In the genomic region with DNA sequence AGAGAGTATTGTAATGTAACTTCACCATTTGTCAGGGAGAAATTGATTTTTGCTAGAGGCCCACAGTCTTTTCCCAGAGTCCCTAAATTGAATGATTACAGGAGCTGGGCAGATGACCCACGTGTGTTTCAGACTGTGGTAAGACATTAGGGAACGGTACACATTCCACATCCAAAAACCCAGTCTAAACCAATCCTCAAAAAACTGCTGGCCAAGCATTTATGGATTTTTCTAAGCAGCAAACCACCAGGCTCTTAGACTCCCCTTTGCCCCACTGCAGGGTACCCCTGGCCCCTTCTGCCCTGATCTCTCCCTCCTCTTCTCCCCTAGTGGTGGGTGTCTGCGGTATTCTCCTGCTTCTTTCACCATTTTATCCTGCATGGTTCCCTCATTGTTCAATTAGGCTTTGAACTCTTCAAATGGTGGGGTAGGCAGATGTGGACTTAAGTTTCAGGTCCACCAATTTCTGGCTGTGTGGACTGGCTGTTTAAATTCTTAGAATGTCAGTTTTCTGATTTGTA, we compare ENCODE assay signal across 23 cellular contexts.
"Had no signal": no experiment of that assay in that cellular context is flagged by ENCODE, and none has a peak within 500 bp of the region (broad histone marks: within the 10 kb centered on the region; RNA-seq: fewer than 3 reads in every experiment).

No MANE protein-coding gene starts in this region.

- H3K36me3 Mint-ChIP-seq: activated naive CD4-positive, alpha-beta T cell treated with anti-CD3 and anti-CD28 coated beads, Interleukin-2, amount 10 ng/mL, durations not matched to agents 7 days and 5 days; activated naive CD8-positive, alpha-beta T cell treated with anti-CD3 and anti-CD28 coated beads for 36 hours had no signal

- H3K4me3 Mint-ChIP-seq: activated CD8-positive, alpha-beta T cell treated with anti-CD3 and anti-CD28 coated beads for 36 hours; activated naive CD4-positive, alpha-beta T cell treated with anti-CD3 and anti-CD28 coated beads, Interleukin-2, amount 10 ng/mL, durations not matched to agents 7 days and 5 days; activated naive CD8-positive, alpha-beta T cell treated with anti-CD3 and anti-CD28 coated beads for 36 hours; activated T-cell treated with anti-CD3 and anti-CD28 coated beads, Interleukin-2, amount 50 U/mL, for 72 hours had no signal

- H3K4me3 ChIP-seq: PC-9, SK-N-MC had no signal

- ATAC-seq: activated CD4-positive, CD25-positive, alpha-beta regulatory T cell treated with anti-CD3 and anti-CD28 coated beads, Interleukin-2, amount 50 U/mL, for 24 hours; activated CD8-positive, alpha-beta T cell treated with anti-CD3 and anti-CD28 coated beads for 36 hours; activated T-cell treated with anti-CD3 and anti-CD28 coated beads, Interleukin-2, amount 50 U/mL, for 72 hours had no signal

- H3K27ac Mint-ChIP-seq: activated CD8-positive, alpha-beta T cell treated with anti-CD3 and anti-CD28 coated beads for 36 hours; activated naive CD4-positive, alpha-beta T cell treated with anti-CD3 and anti-CD28 coated beads, Interleukin-2, amount 10 ng/mL, durations not matched to agents 7 days and 5 days; activated naive CD8-positive, alpha-beta T cell treated with anti-CD3 and anti-CD28 coated beads for 36 hours; activated T-cell treated with anti-CD3 and anti-CD28 coated beads, Interleukin-2, amount 50 U/mL, for 72 hours; activated T-helper 2 cell treated with anti-CD3 and anti-CD28 coated beads, Interferon-gamma antibody, Interleukin-2, Interleukin-4, amounts not matched to agents 10 μg/mL and 5 μg/mL and 100 μg/mL, durations not matched to agents 14 hours and 24 hours and 36 hours had no signal

- DNase-seq: activated CD4-positive, alpha-beta T cell treated with anti-CD3 and anti-CD28 coated beads for 4 hours; activated CD8-positive, alpha-beta memory T cell treated with anti-CD3 and anti-CD28 coated beads, Interleukin-2, amount 50 U/mL, for 4 hours; activated CD8-positive, alpha-beta T cell treated with anti-CD3 and anti-CD28 coated beads for 36 hours; activated gamma-delta T cell treated with Interleukin-2 at 50 U/mL for 16 hours; activated naive CD4-positive, alpha-beta T cell treated with anti-CD3 and anti-CD28 coated beads, Interleukin-2, amount 10 ng/mL, durations not matched to agents 7 days and 5 days; activated naive CD8-positive, alpha-beta T cell treated with anti-CD3 and anti-CD28 coated beads for 36 hours; activated T-cell treated with anti-CD3 and anti-CD28 coated beads, Interleukin-2, amount 50 U/mL, for 72 hours; anterior cingulate cortex; MV-4-11; NCI-H1092 treated with DMSO at 0.1 percent for 48 hours; NCI-H1417 treated with DMSO at 0.1 percent for 48 hours; NCI-H1694; NCI-H2029; NCI-H345; NCI-H510A; NCI-H526 treated with DMSO at 0.1 percent for 48 hours; PC-9; T-helper 1 cell had no signal

- H3K27ac ChIP-seq: KMS-11, PC-9, SK-N-MC, VCaP had no signal

- H2AFZ ChIP-seq: PC-9 had no signal

- H3K9ac ChIP-seq: KMS-11 had no signal

- H3K4me2 ChIP-seq: KMS-11, PC-9 had no signal

- H3K9me3 Mint-ChIP-seq: activated CD8-positive, alpha-beta T cell treated with anti-CD3 and anti-CD28 coated beads for 36 hours; activated naive CD4-positive, alpha-beta T cell treated with anti-CD3 and anti-CD28 coated beads, Interleukin-2, amount 10 ng/mL, durations not matched to agents 7 days and 5 days; activated naive CD8-positive, alpha-beta T cell treated with anti-CD3 and anti-CD28 coated beads for 36 hours; activated T-cell treated with anti-CD3 and anti-CD28 coated beads, Interleukin-2, amount 50 U/mL, for 72 hours; activated T-helper 2 cell treated with anti-CD3 and anti-CD28 coated beads, Interferon-gamma antibody, Interleukin-2, Interleukin-4, amounts not matched to agents 10 μg/mL and 5 μg/mL and 100 μg/mL, durations not matched to agents 14 hours and 24 hours and 36 hours had no signal

- H3K4me1 Mint-ChIP-seq: activated naive CD4-positive, alpha-beta T cell treated with anti-CD3 and anti-CD28 coated beads, Interleukin-2, amount 10 ng/mL, durations not matched to agents 7 days and 5 days; activated naive CD8-positive, alpha-beta T cell treated with anti-CD3 and anti-CD28 coated beads for 36 hours had no signal
